ENCODE assay signal across 8 cellular contexts in genomic region chr16:24610421-24610765, GRCh38.
A peak's percentile ranks its signal among the peaks of the same experiment; 100 is the strongest.
DNase-seq lines count a peak whose midpoint lies in the region; ATAC-seq and TF ChIP-seq lines count a peak whose summit lies in the region.

No MANE protein-coding gene starts in this region.

- H3K9me3 ChIP-seq in ES-I3 (ENCODE audit: control insufficient read depth, insufficient read depth, low read length) (no peaks in the 10 kb centered on the region), WERI-Rb-1 (ENCODE audit: severe bottlenecking) (no peaks in the 10 kb centered on the region), Peyer's patch (no peaks in the 10 kb centered on the region)

- H3K4me1 Mint-ChIP-seq in osteocyte (ENCODE audit: unreplicated experiment) = peaks cover 17% of the 10 kb centered on the region

- intact Hi-C loops in Right ventricle myocardium superior (cut with DNase I) = no loop called here

- ATAC-seq in Right ventricle myocardium superior (ENCODE audit: poor library complexity) (peak; percentile 76), HG02885 (IDR thresholded peaks at IDR 0.05; ENCODE audit: poor library complexity, unreplicated experiment) (no peak)

- peaks cover 34% of the 10 kb centered on the region for H3K27me3 Mint-ChIP-seq in osteocyte (ENCODE audit: unreplicated experiment)

- H3K27ac Mint-ChIP-seq in osteocyte (ENCODE audit: unreplicated experiment) = peak overlapping the region; percentile 59

- H3K27ac ChIP-seq in WERI-Rb-1 = peak overlapping the region; percentile 85
- no peak overlapping the region for H3K27ac ChIP-seq in Peyer's patch

- no peaks in the 10 kb centered on the region for H3K9me3 Mint-ChIP-seq in osteocyte (ENCODE audit: unreplicated experiment)

- H3K27me3 ChIP-seq in WERI-Rb-1 (ENCODE audit: insufficient read depth, low read depth, severe bottlenecking) (no peaks in the 10 kb centered on the region), Peyer's patch (no peaks in the 10 kb centered on the region)

- H3K9ac ChIP-seq in ES-I3 (ENCODE audit: low read depth, low read length) = peak overlapping the region; percentile 92

- H3K36me3 ChIP-seq in ES-I3 (ENCODE audit: insufficient read depth, low read length) = no peaks in the 10 kb centered on the region
- H3K36me3 ChIP-seq in WERI-Rb-1 = no peaks in the 10 kb centered on the region
- no peaks in the 10 kb centered on the region for H3K36me3 ChIP-seq in Peyer's patch

- DNase-seq in WERI-Rb-1 = peak; percentile 21
- DNase-seq in Right ventricle myocardium superior = peak; percentile 59
- no peak for DNase-seq in osteocyte (ENCODE audit: extremely low spot score, unreplicated experiment)
- no peak for DNase-seq in NCI-H2107 treated with DMSO at 0.1 percent for 48 hours (lab: John Stamatoyannopoulos, UW; ENCODE audit: unreplicated experiment)
- DNase-seq in activated CD4-positive, CD25-positive, alpha-beta regulatory T cell (lab: John Stamatoyannopoulos, UW) = no peak
- DNase-seq in Peyer's patch = no peak

- no peak for TF ChIP-seq CTCF in WERI-Rb-1 (IDR thresholded peaks at IDR 0.05; ENCODE audit: low read depth, low read length)
- TF ChIP-seq CTCF in osteocyte (IDR thresholded peaks at IDR 0.05) = no peak
- no peak for TF ChIP-seq CTCF in Peyer's patch (IDR thresholded peaks at IDR 0.05)

- TF ChIP-seq POLR2A in Peyer's patch (IDR thresholded peaks at IDR 0.05) = no peak

- H3K4me1 ChIP-seq in ES-I3 (ENCODE audit: insufficient read depth, low read length) = no peaks in the 10 kb centered on the region
- no peaks in the 10 kb centered on the region for H3K4me1 ChIP-seq in Peyer's patch

- H3K36me3 Mint-ChIP-seq in osteocyte (ENCODE audit: unreplicated experiment) = no peaks in the 10 kb centered on the region

- H3K4me3 ChIP-seq in WERI-Rb-1 (ENCODE audit: low read depth, low read length) (peak overlapping the region; percentile 62), Peyer's patch (peak overlapping the region in 2 of 4 donors; percentile 29 to 31)

- H3K4me3 Mint-ChIP-seq in osteocyte (ENCODE audit: unreplicated experiment) = peak overlapping the region; percentile 67

Comparison
In these comparisons a context has a peak if more than half of its experiments do, and no peak if none do; other contexts are left out.
1. DNase-seq: peak in WERI-Rb-1 (single experiment) and Right ventricle myocardium superior (single experiment); none in osteocyte (single experiment), NCI-H2107 treated with DMSO at 0.1 percent for 48 hours (single experiment), activated CD4-positive, CD25-positive, alpha-beta regulatory T cell (0 of 4) and Peyer's patch (0 of 3).